In genomic region chr14:91380610-91381371, GRCh38 we compare ENCODE assay signal across 8 cellular contexts. TPM values are rescaled to one million over a fixed set of nuclear protein-coding genes. Genes with fewer than 3 reads are reported as not detected.
DNase-seq lines count a peak whose midpoint lies in the region; ATAC-seq, FAIRE-seq and TF ChIP-seq lines count a peak whose summit lies in the region.

No MANE protein-coding gene starts in this region.

- TF ChIP-seq CTCF in VCaP (conservative IDR thresholded peaks at IDR 0.05) (no peak), thyroid gland (IDR thresholded peaks at IDR 0.05) (no peak), HepG2 (CRISPR knock-in tag; IDR thresholded peaks at IDR 0.05) (no peak)

- ATAC-seq in GM21360 (IDR thresholded peaks at IDR 0.05; ENCODE audit: unreplicated experiment) (no peak), GM19023 (IDR thresholded peaks at IDR 0.05; ENCODE audit: unreplicated experiment) (no peak), HepG2 (no peak)

- TF ChIP-seq POLR2A in thyroid gland (IDR thresholded peaks at IDR 0.05) = no peak
- no peak for TF ChIP-seq POLR2A in HepG2 (IDR thresholded peaks at IDR 0.05; ENCODE audit: insufficient read depth in 1 of 2, low read depth in 2 of 2, low read length in 2 of 2)

- no peak for TF ChIP-seq EP300 in HepG2 (IDR thresholded peaks at IDR 0.05; ENCODE audit: low read depth in 2 of 2, low read length in 2 of 2)
- no peak for TF ChIP-seq EP300 in HepG2 (CRISPR knock-in tag; IDR thresholded peaks at IDR 0.05; ENCODE audit: borderline replicate concordance)

- peaks cover 13% of the 10 kb centered on the region; the same call in 1 of the 2 replicates for H4K20me1 ChIP-seq in HepG2 (ENCODE audit: insufficient read depth, low read length)

- no peak overlapping the region for H3K9ac ChIP-seq in HepG2 (ENCODE audit: insufficient read depth, low read depth, low read length)

- POLR2A ChIA-PET in HepG2 (lab: Yijun Ruan, JAX) = no interaction called here

- H3K9me3 ChIP-seq in MG63 = no peaks in the 10 kb centered on the region
- no peaks in the 10 kb centered on the region for H3K9me3 ChIP-seq in thyroid gland
- H3K9me3 ChIP-seq in HepG2 (ENCODE audit: low read length) = no peaks in the 10 kb centered on the region

- no peak overlapping the region for H2AFZ ChIP-seq in HepG2 (ENCODE audit: low read length)

- intact Hi-C loops in thyroid gland (cut with DNase I) = no loop called here
- intact Hi-C loops in HepG2 (cut with micrococcal nuclease; ENCODE audit: unreplicated experiment) = loop anchor here (2.0 kb wide), 1 partner anchor 32 kb away; no protein-coding TSS in a partner anchor

- in situ Hi-C loops in HepG2 (cut with HindIII; ENCODE audit: extremely low pct_ligation_motif_present, low pct_unique_long_range_greater_than_20kb) = no loop called here

- peaks cover 7% of the 10 kb centered on the region for H3K79me2 ChIP-seq in HepG2 (ENCODE audit: insufficient read depth, low read length)

- CTCF ChIA-PET in HepG2 (lab: Yijun Ruan, JAX; ENCODE audit: low intra/inter-chr PET ratio, low total read pairs) = no interaction called here

- peak; percentile 75 for DNase-seq in DMS153 (lab: John Stamatoyannopoulos, UW)
- peak; percentile 55 for DNase-seq in MG63
- DNase-seq in left kidney (ENCODE audit: low read depth, low spot score) = peak; percentile 77
- DNase-seq in thyroid gland = no peak
- DNase-seq in HepG2 (ENCODE audit: low spot score) = no peak

- no TSS peak for BruUV-seq in HepG2 (replicated peaks; lab: Mats Ljungman, UMichigan)

- WGBS in thyroid gland, 2 donors = 26 to 52% methylated on average over 9 to 11 of the region's 11 CpGs
- WGBS in HepG2 (ENCODE audit: low lambda C conversion rate) = 96% methylated on average over 5 of the region's 11 CpGs

- H3K27ac ChIP-seq in VCaP (peak overlapping the region; percentile 42; the same call in 1 of the 2 replicates), thyroid gland (no peak overlapping the region), HepG2 (ENCODE audit: extremely low read length, insufficient read depth, low read length) (no peak overlapping the region)

- no peaks in the 10 kb centered on the region for H3K27me3 ChIP-seq in MG63
- no peaks in the 10 kb centered on the region for H3K27me3 ChIP-seq in thyroid gland
- H3K27me3 ChIP-seq in HepG2 (ENCODE audit: control insufficient read depth in 1 of 2, insufficient read depth in 2 of 2, low read length in 2 of 2) = no peaks in the 10 kb centered on the region

- H3K4me3 ChIP-seq in MG63 (no peak overlapping the region), thyroid gland (replicated peaks in 1 of 3) (no peak overlapping the region), HepG2 (replicated peaks in 1 of 3; ENCODE audit: insufficient read depth in 1 of 3, low read depth in 2 of 3, low read length in 3 of 3) (no peak overlapping the region)

- no peaks in the 10 kb centered on the region for H3K36me3 ChIP-seq in MG63
- H3K36me3 ChIP-seq in thyroid gland = no peaks in the 10 kb centered on the region
- H3K36me3 ChIP-seq in HepG2 (replicated peaks in 1 of 2; ENCODE audit: control insufficient read depth in 1 of 2, insufficient read depth in 2 of 2, low read length in 2 of 2) = no peaks in the 10 kb centered on the region; a peak in 1 of 5 replicates

- FAIRE-seq in HepG2 (lab: Jason Lieb, UNC) = no peak

- no peak overlapping the region for H3K4me2 ChIP-seq in HepG2 (ENCODE audit: low read depth, low read length)

- H3K4me1 ChIP-seq in thyroid gland (peaks cover 0 to 13% of the 10 kb centered on the region in 2 donors), HepG2 (ENCODE audit: insufficient read depth, low read length) (peaks cover 25% of the 10 kb centered on the region)

- TF ChIP-seq RAD21 in HepG2 (CRISPR knock-in tag; IDR thresholded peaks at IDR 0.05) = no peak

TF ChIP-seq in HepG2, 621 proteins besides CTCF, POLR2A, EP300 and RAD21:
- TF ChIP-seq ZNF44 (CRISPR knock-in tag; IDR thresholded peaks at IDR 0.05) = no peak
- no peak for TF ChIP-seq ZNF160 (CRISPR knock-in tag; IDR thresholded peaks at IDR 0.05)
- no peak for TF ChIP-seq HOXA7 (CRISPR knock-in tag; IDR thresholded peaks at IDR 0.05)
- TF ChIP-seq TFDP1 (CRISPR knock-in tag; IDR thresholded peaks at IDR 0.05; ENCODE audit: borderline replicate concordance) = no peak
- no peak for TF ChIP-seq SSRP1 (CRISPR knock-in tag; IDR thresholded peaks at IDR 0.05)

RNA-seq across cellular contexts. Expression of gene CCDC88C, which starts 36.8 kb away (rescaled TPM):
- 1.2 and 5.8 TPM in 2 replicates for total RNA-seq in MG63 (2014; rRNA removed; shearing (Covaris generic); ENCODE audit: low replicate concordance)
- total RNA-seq in thyroid gland = 1 to 10 TPM; 3.0 to 6.3 (median 5.8) TPM
- total RNA-seq in HepG2 (2016; rRNA removed; fragmentation: Illumina TruSeq; extraction: Trizol) = 10.4 and 11.7 TPM in 2 replicates
- total RNA-seq in HepG2 (2016; cell fraction: cytosol; rRNA removed; fragmentation: Illumina TruSeq; extraction: Trizol; ENCODE audit: low read depth) = 7.1 and 8.3 TPM in 2 replicates
- 7.7 and 11.4 TPM in 2 replicates for total RNA-seq in HepG2 (2016; cell fraction: insoluble cytoplasmic fraction; rRNA removed; fragmentation: Illumina TruSeq; extraction: Trizol)
- total RNA-seq in HepG2 (2016; cell fraction: membrane; rRNA removed; fragmentation: Illumina TruSeq; extraction: Trizol) = 8.7 and 9.6 TPM in 2 replicates
- 17.4 and 18.0 TPM in 2 replicates for total RNA-seq in HepG2 (2016; cell fraction: nucleus; rRNA removed; fragmentation: Illumina TruSeq; extraction: Trizol)
- polyA plus RNA-seq in HepG2 (2011; rRNA removed) = 3.6 and 4.3 TPM in 2 replicates
- 2.3 and 3.2 TPM in 2 replicates for polyA plus RNA-seq in HepG2 (2011; cell fraction: cytosol; rRNA removed)
- polyA plus RNA-seq in HepG2 (2011; cell fraction: nucleus; rRNA removed) = 11.4 and 12.1 TPM in 2 replicates
- 3.7 and 5.3 TPM in 2 replicates for polyA plus RNA-seq in HepG2 (2012)
- 5.2 and 5.3 TPM in 2 replicates for polyA plus RNA-seq in HepG2 (2016; cell fraction: cytosol; fragmentation: Illumina TruSeq; extraction: Trizol; ENCODE audit: low read depth)
- polyA plus RNA-seq in HepG2 (2016; cell fraction: insoluble cytoplasmic fraction; fragmentation: Illumina TruSeq; extraction: Trizol; ENCODE audit: low read depth) = 8.0 and 9.8 TPM in 2 replicates
- 5.3 and 5.8 TPM in 2 replicates for polyA plus RNA-seq in HepG2 (2016; cell fraction: membrane; fragmentation: Illumina TruSeq; extraction: Trizol; ENCODE audit: low read depth)
- polyA plus RNA-seq in HepG2 (2016; cell fraction: nucleus; fragmentation: Illumina TruSeq; extraction: Trizol; ENCODE audit: insufficient read depth, low read depth) = 18.1 and 18.5 TPM in 2 replicates
- 12.3 and 15.2 TPM in 2 replicates for polyA minus RNA-seq in HepG2 (2011; rRNA and poly(A)+ RNA removed; ENCODE audit: low replicate concordance)
- 4.3 and 4.5 TPM in 2 replicates for polyA minus RNA-seq in HepG2 (2011; cell fraction: cytosol; rRNA and poly(A)+ RNA removed)
- polyA minus RNA-seq in HepG2 (2011; cell fraction: nucleus; rRNA and poly(A)+ RNA removed) = 14.3 and 24.1 TPM in 2 replicates

Comparison
In these comparisons a context has a peak if more than half of its experiments do, and no peak if none do; other contexts are left out.
1. DNase-seq: peak in DMS153 (single experiment), MG63 (single experiment) and left kidney (single experiment); none in thyroid gland (0 of 2) and HepG2 (single experiment).